18 cellular contexts compared by ENCODE assay signal in genomic region chr19:2026770-2027169, GRCh38.
"Had no signal": no experiment of that assay in that cellular context is flagged by ENCODE, and none has a peak within 500 bp of the region (broad histone marks: within the 10 kb centered on the region; RNA-seq: fewer than 3 reads in every experiment).

No MANE protein-coding gene starts in this region.

- H3K9me3 ChIP-seq: testis had no signal

- H3K27me3 ChIP-seq: adrenal gland, spleen, testis, upper lobe of left lung had no signal

- ATAC-seq: activated naive CD4-positive, alpha-beta T cell treated with anti-CD3 and anti-CD28 coated beads, Interleukin-2, amount 50 U/mL, for 72 hours; naive thymus-derived CD4-positive, alpha-beta T cell had no signal

- DNase-seq: activated CD4-positive, alpha-beta T cell treated with anti-CD3 and anti-CD28 coated beads for 1 hour; activated CD4-positive, alpha-beta T cell treated with anti-CD3 and anti-CD28 coated beads, Interleukin-2, amount 50 U/mL, for 1 hour; activated T-cell treated with anti-CD3 and anti-CD28 coated beads, Interleukin-2, amount 50 U/mL, for 1 hour; cerebellar nuclear complex; cortex of kidney; endodermal cell; kidney; left ventricle myocardium inferior; naive thymus-derived CD4-positive, alpha-beta T cell; spleen; stimulated activated CD4-positive, alpha-beta T cell treated with anti-CD3 and anti-CD28 coated beads, Interleukin-4, amount 100 ng/mL, for 1 hour; stimulated activated naive CD4-positive, alpha-beta T cell; T-helper 9 cell; testis; upper lobe of left lung had no signal

- H3K27ac ChIP-seq: epithelial cell of prostate, left ventricle myocardium inferior had no signal

- H3K36me3 ChIP-seq: adrenal gland, left ventricle myocardium inferior, spleen, upper lobe of left lung had no signal

- H3K4me3 ChIP-seq: adrenal gland, left ventricle myocardium inferior, spleen, testis, upper lobe of left lung had no signal
